In genomic region chr3:160675566-160676124, GRCh38 we compare ENCODE assay signal across 1 cellular context.
A peak's percentile ranks its signal among the peaks of the same experiment; 100 is the strongest.
TF ChIP-seq lines count a peak whose summit lies in the region.

No MANE protein-coding gene starts in this region.

TF ChIP-seq in HCT116, 20 proteins besides CTCF, POLR2A, EP300 and RAD21:
- TF ChIP-seq FOSL1 (IDR thresholded peaks at IDR 0.05; ENCODE audit: low read depth) (no peak), ZNF274 (IDR thresholded peaks at IDR 0.05; ENCODE audit: low read depth, low read length) (no peak), EGR1 (IDR thresholded peaks at IDR 0.05; ENCODE audit: low read depth) (no peak), REST (IDR thresholded peaks at IDR 0.05; ENCODE audit: low read depth) (no peak), SIN3A (IDR thresholded peaks at IDR 0.05; ENCODE audit: low read depth) (0 out of 2 replicates have a peak, but pooled peaks have one; percentile 2), ZFX (IDR thresholded peaks at IDR 0.05) (no peak)
TF ChIP-seq in HCT116: peak in this region for 1.
